ENCODE assay signal across 10 cellular contexts in genomic region chr6:158312165-158312564, GRCh38. TPM values are rescaled to one million over a fixed set of nuclear protein-coding genes. Genes with fewer than 3 reads are reported as not detected.
DNase-seq lines count a peak whose midpoint lies in the region; ATAC-seq, FAIRE-seq and TF ChIP-seq lines count a peak whose summit lies in the region.
"Had no signal": no experiment of that assay in that cellular context is flagged by ENCODE, and none has a peak within 500 bp of the region (broad histone marks: within the 10 kb centered on the region; RNA-seq: fewer than 3 reads in every experiment).

TULP4 (plus strand) TSS chr6:158312465; CDS start chr6:158314017, 1,552 bp downstream.

- ATAC-seq in HepG2, result no peak
- ATAC-seq in GM19397 (IDR thresholded peaks at IDR 0.05; ENCODE audit: unreplicated experiment), result no peak

- no peak within 1 kb of the TSS for H3K4me2 ChIP-seq in HepG2 (ENCODE audit: low read depth, low read length)

- H3K9me3 ChIP-seq in breast epithelium (no peaks in the 10 kb centered on the region), HepG2 (ENCODE audit: low read length) (no peaks in the 10 kb centered on the region), suprapubic skin (no peaks in the 10 kb centered on the region)

- H3K27me3 ChIP-seq in breast epithelium (no peaks in the 10 kb centered on the region), HepG2 (ENCODE audit: control insufficient read depth in 1 of 2, insufficient read depth in 2 of 2, low read length in 2 of 2) (no peaks in the 10 kb centered on the region; a peak in 1 of 5 replicates), suprapubic skin (no peaks in the 10 kb centered on the region)

- DNase-seq in NCI-H460 (ENCODE audit: extremely low read depth, low read depth) (no peak), breast epithelium (ENCODE audit: low spot score in 2 of 2) (no peak), HepG2 (ENCODE audit: low spot score) (no peak), suprapubic skin (ENCODE audit: low spot score in 2 of 2) (no peak), GM12891 (ENCODE audit: insufficient read length, low spot score) (no peak)
- no peak for DNase-seq in activated CD4-positive, CD25-positive, alpha-beta regulatory T cell treated with anti-CD3 and anti-CD28 coated beads, Interleukin-2, amount 50 U/mL, for 72 hours
- DNase-seq: foreskin fibroblast; NCI-H446; stimulated activated CD4-positive, alpha-beta T cell treated with anti-CD3 and anti-CD28 coated beads, Interleukin-2, amount 100 ng/mL, for 48 hours had no signal

- CTCF ChIA-PET in HepG2 (lab: Yijun Ruan, JAX; ENCODE audit: low intra/inter-chr PET ratio, low total read pairs), result no interaction called here

- H3K9ac ChIP-seq in HepG2 (ENCODE audit: insufficient read depth, low read depth, low read length), result no peak within 1 kb of the TSS

- H3K36me3 ChIP-seq in breast epithelium (no peaks in the 10 kb centered on the region), HepG2 (replicated peaks in 1 of 2; ENCODE audit: control insufficient read depth in 1 of 2, insufficient read depth in 2 of 2, low read length in 2 of 2) (peaks cover 22 to 57% of the 10 kb centered on the region in 2 experiments), suprapubic skin (peaks cover 28% of the 10 kb centered on the region)

- BruUV-seq in HepG2 (replicated peaks; lab: Mats Ljungman, UMichigan), result no TSS peak

- in situ Hi-C loops in HepG2 (cut with HindIII; ENCODE audit: extremely low pct_ligation_motif_present, low pct_unique_long_range_greater_than_20kb), result no loop called here

- no peak within 1 kb of the TSS for H3K27ac ChIP-seq in breast epithelium
- H3K27ac ChIP-seq in HepG2 (ENCODE audit: extremely low read length, insufficient read depth, low read length), result no peak within 1 kb of the TSS
- no peak within 1 kb of the TSS for H3K27ac ChIP-seq in suprapubic skin

- TF ChIP-seq RAD21 in HepG2 (CRISPR knock-in tag; IDR thresholded peaks at IDR 0.05), result no peak

- H3K4me1 ChIP-seq in breast epithelium (no peaks in the 10 kb centered on the region), HepG2 (ENCODE audit: insufficient read depth, low read length) (peaks cover 8% of the 10 kb centered on the region), suprapubic skin (no peaks in the 10 kb centered on the region)

- H4K20me1 ChIP-seq in HepG2 (ENCODE audit: insufficient read depth, low read length), result no peaks in the 10 kb centered on the region

- no peak within 1 kb of the TSS for H3K4me3 ChIP-seq in breast epithelium
- no peak within 1 kb of the TSS for H3K4me3 ChIP-seq in HepG2 (replicated peaks in 1 of 3; ENCODE audit: insufficient read depth in 1 of 3, low read depth in 2 of 3, low read length in 3 of 3)
- H3K4me3 ChIP-seq in suprapubic skin, result no peak within 1 kb of the TSS

- no peak within 1 kb of the TSS for H2AFZ ChIP-seq in HepG2 (ENCODE audit: low read length)

- TF ChIP-seq CTCF in breast epithelium (IDR thresholded peaks at IDR 0.05), result no peak
- TF ChIP-seq CTCF in HepG2 (CRISPR knock-in tag; IDR thresholded peaks at IDR 0.05), result no peak
- no peak for TF ChIP-seq CTCF in suprapubic skin (IDR thresholded peaks at IDR 0.05)

- no peak for TF ChIP-seq EP300 in HepG2 (IDR thresholded peaks at IDR 0.05; ENCODE audit: low read depth in 2 of 2, low read length in 2 of 2)
- TF ChIP-seq EP300 in HepG2 (CRISPR knock-in tag; IDR thresholded peaks at IDR 0.05; ENCODE audit: borderline replicate concordance), result no peak
- no peak for TF ChIP-seq EP300 in suprapubic skin (IDR thresholded peaks at IDR 0.05)

- H3K79me2 ChIP-seq in HepG2 (ENCODE audit: insufficient read depth, low read length), result peaks cover 18% of the 10 kb centered on the region

- intact Hi-C loops in breast epithelium (cut with DNase I; ENCODE audit: low total_unique reads) (no loop called here), HepG2 (cut with micrococcal nuclease; ENCODE audit: unreplicated experiment) (no loop called here)

- no peak for TF ChIP-seq POLR2A in breast epithelium (IDR thresholded peaks at IDR 0.05)
- TF ChIP-seq POLR2A in HepG2 (IDR thresholded peaks at IDR 0.05; ENCODE audit: insufficient read depth in 1 of 2, low read depth in 2 of 2, low read length in 2 of 2), result no peak
- no peak for TF ChIP-seq POLR2A in suprapubic skin (IDR thresholded peaks at IDR 0.05)
- no peak for TF ChIP-seq POLR2A in GM12891 (IDR thresholded peaks at IDR 0.05; ENCODE audit: low read depth, low read length)

- POLR2A ChIA-PET in HepG2 (lab: Yijun Ruan, JAX), result no interaction called here

- FAIRE-seq in HepG2 (lab: Jason Lieb, UNC) (no peak), GM12891 (lab: Jason Lieb, UNC) (no peak)

- WGBS in HepG2 (ENCODE audit: low lambda C conversion rate), result 84% methylated on average over 6 of the region's 6 CpGs
- 69% methylated on average over 6 of the region's 6 CpGs for WGBS in suprapubic skin

TF ChIP-seq in HepG2, 621 proteins besides CTCF, POLR2A, EP300 and RAD21 (continues in another document):
- TF ChIP-seq HES4 (CRISPR knock-in tag; IDR thresholded peaks at IDR 0.05; ENCODE audit: borderline replicate concordance) (no peak), ZNF839 (CRISPR knock-in tag; IDR thresholded peaks at IDR 0.05; ENCODE audit: borderline replicate concordance) (no peak), ARHGAP35 (CRISPR knock-in tag; IDR thresholded peaks at IDR 0.05; ENCODE audit: borderline replicate concordance) (no peak), GLMP (CRISPR knock-in tag; IDR thresholded peaks at IDR 0.05; ENCODE audit: borderline replicate concordance) (no peak), DDIT3 (CRISPR knock-in tag; IDR thresholded peaks at IDR 0.05) (no peak)

TF ChIP-seq in GM12891, 5 proteins besides CTCF, POLR2A, EP300 and RAD21:
- TF ChIP-seq PAX5 (IDR thresholded peaks at IDR 0.05; ENCODE audit: insufficient read depth, low read length, severe bottlenecking), result no peak
- no peak for TF ChIP-seq POU2F2 (IDR thresholded peaks at IDR 0.05; ENCODE audit: low read depth, low read length)
- no peak for TF ChIP-seq SPI1 (IDR thresholded peaks at IDR 0.05; ENCODE audit: low read depth, low read length)
- TF ChIP-seq POLR2AphosphoS5 (IDR thresholded peaks at IDR 0.05; ENCODE audit: low read depth, low read length), result no peak
- TF ChIP-seq TAF1 (IDR thresholded peaks at IDR 0.05; ENCODE audit: low read depth, low read length), result no peak
TF ChIP-seq in GM12891: peak in this region for 0.

RNA-seq across cellular contexts. Expression of gene TULP4, which starts in this region (rescaled TPM):
- total RNA-seq in NCI-H460 (2014; rRNA removed; shearing (Covaris generic)), result 34.9 and 39.7 TPM in 2 replicates
- polyA plus RNA-seq in NCI-H460 (2014; cell fraction: nucleus; rRNA removed), result 2.3 and 4.5 TPM in 2 replicates
- 100 to 1,000 TPM; 104 to 171 (median 112) TPM for total RNA-seq in breast epithelium
- 122 and 143 TPM in 2 replicates for total RNA-seq in HepG2 (2016; rRNA removed; fragmentation: Illumina TruSeq; extraction: Trizol)
- total RNA-seq in HepG2 (2016; cell fraction: cytosol; rRNA removed; fragmentation: Illumina TruSeq; extraction: Trizol; ENCODE audit: low read depth), result 244 and 275 TPM in 2 replicates
- total RNA-seq in HepG2 (2016; cell fraction: insoluble cytoplasmic fraction; rRNA removed; fragmentation: Illumina TruSeq; extraction: Trizol), result 121 and 124 TPM in 2 replicates
- total RNA-seq in HepG2 (2016; cell fraction: membrane; rRNA removed; fragmentation: Illumina TruSeq; extraction: Trizol), result 358 and 486 TPM in 2 replicates
- total RNA-seq in HepG2 (2016; cell fraction: nucleus; rRNA removed; fragmentation: Illumina TruSeq; extraction: Trizol), result 96.8 and 105 TPM in 2 replicates
- 19.1 and 21.1 TPM in 2 replicates for polyA plus RNA-seq in HepG2 (2011; rRNA removed)
- polyA plus RNA-seq in HepG2 (2011; cell fraction: cytosol; rRNA removed), result 9.7 and 14.3 TPM in 2 replicates
- polyA plus RNA-seq in HepG2 (2011; cell fraction: nucleus; rRNA removed), result 37.4 and 38.9 TPM in 2 replicates
- polyA plus RNA-seq in HepG2 (2012), result 13.6 and 14.1 TPM in 2 replicates
- 1.3 and 1.7 TPM in 2 replicates for polyA plus RNA-seq in HepG2 (2016; cell fraction: cytosol; fragmentation: Illumina TruSeq; extraction: Trizol; ENCODE audit: low read depth)
- polyA plus RNA-seq in HepG2 (2016; cell fraction: insoluble cytoplasmic fraction; fragmentation: Illumina TruSeq; extraction: Trizol; ENCODE audit: low read depth), result 8.7 and 9.3 TPM in 2 replicates
- polyA plus RNA-seq in HepG2 (2016; cell fraction: membrane; fragmentation: Illumina TruSeq; extraction: Trizol; ENCODE audit: low read depth), result 2.5 and 3.1 TPM in 2 replicates
- polyA plus RNA-seq in HepG2 (2016; cell fraction: nucleus; fragmentation: Illumina TruSeq; extraction: Trizol; ENCODE audit: insufficient read depth, low read depth), result 17.9 and 19.4 TPM in 2 replicates
- 41.3 and 139 TPM in 2 replicates for polyA minus RNA-seq in HepG2 (2011; rRNA and poly(A)+ RNA removed; ENCODE audit: low replicate concordance)
- polyA minus RNA-seq in HepG2 (2011; cell fraction: cytosol; rRNA and poly(A)+ RNA removed), result 105 and 136 TPM in 2 replicates
- polyA minus RNA-seq in HepG2 (2011; cell fraction: nucleus; rRNA and poly(A)+ RNA removed), result 153 and 181 TPM in 2 replicates
- 100 to 1,000 TPM; 123 to 156 (median 132) TPM for total RNA-seq in suprapubic skin
- 2.2 TPM for polyA plus RNA-seq in GM12891 (2012; ENCODE audit: low read depth, missing spikeins)
